8 cellular contexts compared by ENCODE assay signal in the genomic region with DNA sequence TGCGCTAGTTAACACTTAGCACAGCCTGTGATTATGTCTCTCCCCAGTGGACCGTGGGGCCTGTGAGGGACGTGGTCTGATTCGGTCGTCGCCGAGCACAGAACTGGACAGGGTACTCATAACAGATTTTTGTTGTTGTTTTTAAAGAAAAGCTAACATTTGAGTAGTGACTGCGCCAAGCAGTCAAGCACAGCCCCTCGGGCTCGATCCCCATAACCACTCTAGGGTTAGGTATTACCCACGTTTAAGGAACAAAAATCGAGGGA. TPM values are rescaled to one million over a fixed set of nuclear protein-coding genes. Genes with fewer than 3 reads are reported as not detected.
A peak's percentile ranks its signal among the peaks of the same experiment; 100 is the strongest.
DNase-seq lines count a peak whose midpoint lies in the region; ATAC-seq and TF ChIP-seq lines count a peak whose summit lies in the region.

No MANE protein-coding gene starts in this region.

- H3K27ac Mint-ChIP-seq in neural crest cell (ENCODE audit: unreplicated experiment) = no peak overlapping the region

- no peak for ATAC-seq in HG03039 (IDR thresholded peaks at IDR 0.05; ENCODE audit: unreplicated experiment)
- no peak for ATAC-seq in HG02798 (IDR thresholded peaks at IDR 0.05; ENCODE audit: poor library complexity, unreplicated experiment)

- DNase-seq in LNCaP clone FGC (ENCODE audit: low read depth) = no peak
- DNase-seq in neural crest cell (ENCODE audit: low read depth, low spot score) = no peak
- no peak for DNase-seq in NCI-H2029 (lab: John Stamatoyannopoulos, UW)
- DNase-seq in NCI-H2029 treated with DMSO at 0.1 percent for 48 hours (lab: John Stamatoyannopoulos, UW) = no peak

- peaks cover 4% of the 10 kb centered on the region for H3K9me3 Mint-ChIP-seq in neural crest cell

- no peaks in the 10 kb centered on the region for H3K9me3 ChIP-seq in duodenal mucosa (ENCODE audit: control insufficient read depth in 1 of 2, low read length in 2 of 2)

- H3K36me3 ChIP-seq in duodenal mucosa (ENCODE audit: control insufficient read depth in 1 of 2, insufficient read depth in 2 of 2, low read length in 2 of 2) = peaks cover 0 to 4% of the 10 kb centered on the region in 2 donors

- peak overlapping the region; percentile 97 to 100 for H3K9ac ChIP-seq in duodenal mucosa (ENCODE audit: low read depth in 1 of 2, low read length in 2 of 2)

- H3K4me1 Mint-ChIP-seq in neural crest cell = peaks cover 26% of the 10 kb centered on the region

- H3K27me3 ChIP-seq in duodenal mucosa (ENCODE audit: control insufficient read depth in 1 of 2, insufficient read depth in 2 of 2, low read length in 2 of 2) = no peaks in the 10 kb centered on the region

- H3K4me1 ChIP-seq in duodenal mucosa (ENCODE audit: control insufficient read depth in 1 of 2, insufficient read depth in 2 of 2, low read length in 2 of 2) = peaks cover 15 to 31% of the 10 kb centered on the region in 2 donors

- TF ChIP-seq CTCF in C4-2B (conservative IDR thresholded peaks at IDR 0.05) (no peak), LNCaP clone FGC (IDR thresholded peaks at IDR 0.05; ENCODE audit: control insufficient read depth, extremely low read depth, insufficient read depth) (no peak), neural crest cell (conservative IDR thresholded peaks at IDR 0.05) (no peak)

- H3K4me3 ChIP-seq in LNCaP clone FGC (ENCODE audit: low read depth, low read length) = peak overlapping the region; percentile 91
- peak overlapping the region; percentile 85 to 92 for H3K4me3 ChIP-seq in duodenal mucosa (ENCODE audit: low read depth in 1 of 2, low read length in 2 of 2)

- H3K27ac ChIP-seq in C4-2B = peak overlapping the region; percentile 93
- H3K27ac ChIP-seq in duodenal mucosa (ENCODE audit: low read depth, low read length) = no peak overlapping the region

- peaks cover 26% of the 10 kb centered on the region for H3K36me3 Mint-ChIP-seq in neural crest cell (ENCODE audit: low read depth)

- peak overlapping the region; percentile 95 for H3K4me3 Mint-ChIP-seq in neural crest cell

- H3K27me3 Mint-ChIP-seq in neural crest cell (ENCODE audit: low read depth) = peaks cover 14% of the 10 kb centered on the region

RNA-seq across cellular contexts. Expression of gene PTOV1, which starts 0.8 kb away (rescaled TPM):
- total RNA-seq in neural crest cell = 453 and 466 TPM in 2 replicates

RNA-seq across cellular contexts. Expression of gene PNKP, which starts 17.2 kb away (rescaled TPM):
- total RNA-seq in neural crest cell = 131 and 135 TPM in 2 replicates

RNA-seq across cellular contexts. Expression of gene AKT1S1, which starts 27.0 kb away (rescaled TPM):
- total RNA-seq in neural crest cell = 38.6 and 39.6 TPM in 2 replicates

RNA-seq across cellular contexts. Expression of gene TBC1D17, which starts 27.3 kb away (rescaled TPM):
- total RNA-seq in neural crest cell = 30.5 and 34.5 TPM in 2 replicates

RNA-seq across cellular contexts. Expression of gene MED25, which starts 32.1 kb away (rescaled TPM):
- total RNA-seq in neural crest cell = 80.8 and 85.4 TPM in 2 replicates
